ENCODE assay signal across 1 cellular context in the genomic region with DNA sequence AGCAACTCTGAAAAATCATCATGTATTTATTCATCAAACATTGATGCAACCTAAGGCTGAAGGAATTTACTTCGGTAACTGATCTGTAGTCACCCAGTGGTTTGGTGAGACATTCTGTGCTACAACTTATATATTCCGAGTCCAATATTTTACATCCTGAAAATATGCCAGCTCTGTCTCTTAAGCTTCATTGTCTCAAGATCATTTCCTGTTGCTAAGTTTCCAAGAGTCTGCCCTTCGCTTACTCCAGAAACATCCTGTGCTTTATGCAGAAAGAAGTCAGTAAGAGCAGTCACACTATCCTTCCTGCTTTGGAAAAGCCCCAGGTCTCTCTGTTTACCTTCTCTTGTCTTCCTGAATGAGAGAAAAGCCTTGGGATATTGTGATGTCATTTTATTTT.
TF ChIP-seq lines count a peak whose summit lies in the region.

No MANE protein-coding gene starts in this region.

TF ChIP-seq in IMR-90, 13 proteins besides CTCF, POLR2A, EP300 and RAD21 (continued from another document):
- no peak for TF ChIP-seq FOS (IDR thresholded peaks at IDR 0.05; ENCODE audit: low read depth, low read length)
- no peak for TF ChIP-seq RFX5 (IDR thresholded peaks at IDR 0.05; ENCODE audit: low read depth, low read length)
- no peak for TF ChIP-seq MAZ (IDR thresholded peaks at IDR 0.05; ENCODE audit: borderline replicate concordance, low read depth, low read length)
- TF ChIP-seq SMC3 (IDR thresholded peaks at IDR 0.05; ENCODE audit: low read depth, low read length), result no peak
- TF ChIP-seq USF2 (IDR thresholded peaks at IDR 0.05; ENCODE audit: low read depth, low read length), result no peak
- no peak for TF ChIP-seq RCOR1 (IDR thresholded peaks at IDR 0.05; ENCODE audit: insufficient replicate concordance, low read length)
- TF ChIP-seq MAFK (IDR thresholded peaks at IDR 0.05; ENCODE audit: low read depth, low read length), result no peak
